In the genomic region with DNA sequence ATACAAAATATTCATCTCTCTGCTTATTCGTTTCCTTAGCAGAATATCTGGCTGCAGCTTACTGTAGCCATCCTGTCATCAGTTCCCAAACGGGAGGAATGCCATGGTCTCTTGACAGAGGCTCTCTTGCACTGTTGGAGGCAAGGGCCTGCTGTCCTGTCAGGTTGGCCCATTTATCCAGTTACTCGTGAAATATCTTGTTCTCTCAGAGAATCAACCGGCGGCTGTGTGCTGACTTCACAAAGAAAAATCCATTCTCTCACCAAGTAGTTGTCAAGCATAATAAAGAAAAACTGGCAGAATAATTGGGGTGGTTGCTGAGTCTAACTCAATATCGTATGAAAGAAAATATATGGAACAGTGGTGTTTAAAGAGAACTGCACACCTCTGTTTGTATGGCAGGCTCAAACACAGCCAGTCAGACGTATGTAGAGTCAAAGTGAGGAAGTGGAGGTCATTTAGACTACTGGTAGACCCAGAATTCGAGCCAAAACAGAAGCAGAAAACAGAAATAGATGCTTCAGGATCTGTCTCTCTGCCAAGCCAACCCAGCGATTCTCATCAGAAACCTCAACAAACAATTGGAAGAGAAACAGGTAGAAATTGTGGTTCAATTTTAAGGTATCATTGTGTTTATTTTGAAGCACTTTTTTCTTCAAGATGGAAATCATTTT, we compare ENCODE assay signal across 16 cellular contexts.
DNase-seq lines count a peak whose midpoint lies in the region; ATAC-seq, FAIRE-seq and TF ChIP-seq lines count a peak whose summit lies in the region.
"Had no signal": no experiment of that assay in that cellular context is flagged by ENCODE, and none has a peak within 500 bp of the region (broad histone marks: within the 10 kb centered on the region; RNA-seq: fewer than 3 reads in every experiment).

No MANE protein-coding gene starts in this region.

- H3K4me1 Mint-ChIP-seq in immature natural killer cell, result peaks cover 63 to 65% of the 10 kb centered on the region in 2 donors

- H3K27ac ChIP-seq in Peyer's patch (peak overlapping the region; percentile 8 to 80 (median 38)), gastrocnemius medialis (no peak overlapping the region)
- H3K27ac ChIP-seq: C4-2B, right lobe of liver had no signal

- H3K9me3 Mint-ChIP-seq in immature natural killer cell, result peaks cover 0 to 2% (median 0%) of the 10 kb centered on the region in 6 donors
- H3K9me3 Mint-ChIP-seq: naive thymus-derived CD8-positive, alpha-beta T cell had no signal

- H3K9me3 ChIP-seq in Peyer's patch (no peaks in the 10 kb centered on the region), gastrocnemius medialis (no peaks in the 10 kb centered on the region)
- H3K9me3 ChIP-seq: HAP-1, right lobe of liver had no signal

- H3K36me3 ChIP-seq in Peyer's patch (no peaks in the 10 kb centered on the region), gastrocnemius medialis (no peaks in the 10 kb centered on the region)
- H3K36me3 ChIP-seq: HAP-1, right lobe of liver, stomach had no signal

- peaks cover 0 to 6% (median 0%) of the 10 kb centered on the region in 4 donors for H3K4me1 ChIP-seq in Peyer's patch
- peaks cover 0 to 1% of the 10 kb centered on the region in 2 donors for H3K4me1 ChIP-seq in gastrocnemius medialis
- H3K4me1 ChIP-seq: right lobe of liver had no signal

- peaks cover 9 to 18% (median 11%) of the 10 kb centered on the region in 3 donors for H3K27me3 Mint-ChIP-seq in immature natural killer cell (ENCODE audit: low read depth in 3 of 3)

- ATAC-seq in gastrocnemius medialis, result no peak
- no peak for ATAC-seq in left cardiac atrium
- ATAC-seq: naive thymus-derived CD8-positive, alpha-beta T cell had no signal

- no peaks in the 10 kb centered on the region for H3K36me3 Mint-ChIP-seq in immature natural killer cell
- H3K36me3 Mint-ChIP-seq: naive thymus-derived CD8-positive, alpha-beta T cell had no signal

- no peak for TF ChIP-seq CTCF in Peyer's patch (IDR thresholded peaks at IDR 0.05)
- no peak for TF ChIP-seq CTCF in gastrocnemius medialis (IDR thresholded peaks at IDR 0.05 in 4 of 5, conservative IDR thresholded peaks at IDR 0.05 in 1 of 5)

- H3K4me3 ChIP-seq in Peyer's patch, result no peak overlapping the region
- H3K4me3 ChIP-seq in gastrocnemius medialis, result no peak overlapping the region
- H3K4me3 ChIP-seq: HAP-1, right lobe of liver, stomach had no signal

- intact Hi-C loops in gastrocnemius medialis (cut with DNase I; ENCODE audit: low total_unique reads), result loop anchor here (10.0 kb wide), 1 partner anchor 306 kb away; no protein-coding TSS in a partner anchor
- intact Hi-C loops in left cardiac atrium (cut with DNase I), result no loop called here

- peak overlapping the region; percentile 74 to 88 (median 84) for H3K4me3 Mint-ChIP-seq in immature natural killer cell

- H3K27ac Mint-ChIP-seq in immature natural killer cell, result peak overlapping the region; percentile 94 to 99 (median 96)

- in situ Hi-C loops in gastrocnemius medialis (cut with MboI; ENCODE audit: low sequenced_read_pairs in 4 of 4), result loop anchor here in 1 of 4 donors (10.0 kb wide), 1 partner anchor 486 kb away; a partner anchor contains a TSS

- DNase-seq in CD1c-positive myeloid dendritic cell (ENCODE audit: extremely low spot score) (peak; percentile 70), GM12892 (ENCODE audit: insufficient read length) (no peak), Peyer's patch (no peak), immature natural killer cell (peak; percentile 19 to 30 (median 22)), gastrocnemius medialis (no peak), GM03348 (ENCODE audit: low spot score) (no peak), left cardiac atrium (no peak)
- no peak for DNase-seq in activated effector memory CD4-positive, alpha-beta T cell treated with Interleukin-2 at 50 U/mL for 16 hours
- DNase-seq: activated CD4-positive, alpha-beta T cell treated with anti-CD3 and anti-CD28 coated beads for 1 hour; naive thymus-derived CD8-positive, alpha-beta T cell; NCI-H1436; right lobe of liver; stomach; SW 1271 had no signal

- H3K27me3 ChIP-seq in Peyer's patch (no peaks in the 10 kb centered on the region), gastrocnemius medialis (peaks cover 0 to 2% (median 0%) of the 10 kb centered on the region in 3 donors)
- H3K27me3 ChIP-seq: right lobe of liver, stomach had no signal

- TF ChIP-seq POLR2A in GM12892 (IDR thresholded peaks at IDR 0.05; ENCODE audit: low read depth, low read length), result no peak
- no peak for TF ChIP-seq POLR2A in Peyer's patch (IDR thresholded peaks at IDR 0.05)
- TF ChIP-seq POLR2A in gastrocnemius medialis (IDR thresholded peaks at IDR 0.05), result no peak

- FAIRE-seq in GM12892 (lab: Jason Lieb, UNC), result peak; percentile 9

Comparison
In these comparisons a context has a peak if more than half of its experiments do, and no peak if none do; other contexts are left out.
1. DNase-seq: peak in CD1c-positive myeloid dendritic cell (single experiment) and immature natural killer cell (3 of 3); none in GM12892 (single experiment), Peyer's patch (0 of 3), gastrocnemius medialis (0 of 2), activated effector memory CD4-positive, alpha-beta T cell treated with Interleukin-2 at 50 U/mL for 16 hours (single experiment), GM03348 (single experiment) and left cardiac atrium (single experiment).
2. H3K27ac ChIP-seq: peak in Peyer's patch (4 of 4); none in gastrocnemius medialis (0 of 4).